1 cellular context compared by ENCODE assay signal in genomic region chr14:74933925-74934435, GRCh38.
TF ChIP-seq lines count a peak whose summit lies in the region.

No MANE protein-coding gene starts in this region.

TF ChIP-seq in endothelial cell of umbilical vein, 7 proteins besides CTCF, POLR2A, EP300 and RAD21:
- TF ChIP-seq JUN (IDR thresholded peaks at IDR 0.05; ENCODE audit: borderline replicate concordance, insufficient read depth, insufficient read length, low read depth) (no peak), MAX (IDR thresholded peaks at IDR 0.05; ENCODE audit: insufficient read depth, insufficient read length) (no peak), POLR2AphosphoS5 (IDR thresholded peaks at IDR 0.05; ENCODE audit: insufficient read depth, low read depth, low read length) (no peak), MYC (IDR thresholded peaks at IDR 0.05; ENCODE audit: low read depth, low read length) (no peak), FOS (IDR thresholded peaks at IDR 0.05; ENCODE audit: borderline replicate concordance, insufficient read depth, low read length) (no peak), EZH2 (IDR thresholded peaks at IDR 0.05; ENCODE audit: borderline replicate concordance, low read depth, low read length, severe bottlenecking) (no peak)
TF ChIP-seq in endothelial cell of umbilical vein: peak in this region for 0.
